Comparison of ENCODE assay signal across 24 cellular contexts in genomic region chr7:39894904-39895303, GRCh38.
"Had no signal": no experiment of that assay in that cellular context is flagged by ENCODE, and none has a peak within 500 bp of the region (broad histone marks: within the 10 kb centered on the region; RNA-seq: fewer than 3 reads in every experiment).

No MANE protein-coding gene starts in this region.

- H3K9me3 Mint-ChIP-seq: activated CD4-positive, alpha-beta memory T cell treated with anti-CD3 and anti-CD28 coated beads for 36 hours; activated naive CD4-positive, alpha-beta T cell treated with anti-CD3 and anti-CD28 coated beads for 36 hours; activated naive CD8-positive, alpha-beta T cell treated with anti-CD3 and anti-CD28 coated beads, Interleukin-2, amount 50 U/mL, for 24 hours; activated T-helper 2 cell treated with anti-CD3 and anti-CD28 coated beads, Interferon-gamma antibody, Interleukin-2, Interleukin-4, amounts not matched to agents 10 μg/mL and 5 μg/mL and 100 μg/mL, durations not matched to agents 14 hours and 24 hours and 36 hours; naive B cell; neural progenitor cell; T-helper 1 cell treated with Interleukin-12 subunit alpha and Interleukin-12 subunit beta and Interleukin-4 antibody, amounts not matched to agents 30 μg/mL and 1 μg/mL, for 36 hours had no signal

- H3K27ac ChIP-seq: cardiac muscle cell, heart left ventricle, lower lobe of right lung, neural progenitor cell, ovary, stomach, thoracic aorta, WERI-Rb-1 had no signal

- H3K27me3 ChIP-seq: cardiac muscle cell, neural progenitor cell, ovary had no signal

- DNase-seq: activated CD4-positive, alpha-beta memory T cell treated with anti-CD3 and anti-CD28 coated beads for 36 hours; activated CD4-positive, alpha-beta T cell treated with anti-CD3 and anti-CD28 coated beads for 36 hours; activated CD8-positive, alpha-beta memory T cell treated with anti-CD3 and anti-CD28 coated beads, Interleukin-2, amount 10 ng/mL, durations not matched to agents 7 days and 5 days; activated naive CD4-positive, alpha-beta T cell treated with anti-CD3 and anti-CD28 coated beads for 36 hours; activated naive CD8-positive, alpha-beta T cell treated with anti-CD3 and anti-CD28 coated beads, Interleukin-2, amount 50 U/mL, for 24 hours; activated T-cell treated with anti-CD3 and anti-CD28 coated beads, Interleukin-2, amount 50 U/mL, for 1 hour; aorta; foreskin melanocyte; heart left ventricle; left colon; lower lobe of right lung; midbrain; naive B cell; ovary; stimulated activated CD4-positive, alpha-beta T cell treated with anti-CD3 and anti-CD28 coated beads, Interleukin-12 subunit alpha, Interleukin-12 subunit beta, amount 100 ng/mL, for 4 hours; stimulated activated CD4-positive, alpha-beta T cell treated with anti-CD3 and anti-CD28 coated beads, Interleukin-2, amount 100 ng/mL, for 24 hours; stomach; WERI-Rb-1 had no signal

- H3K27me3 Mint-ChIP-seq: activated naive CD8-positive, alpha-beta T cell treated with anti-CD3 and anti-CD28 coated beads, Interleukin-2, amount 50 U/mL, for 24 hours had no signal

- H3K4me2 ChIP-seq: neural progenitor cell had no signal

- H3K36me3 ChIP-seq: cardiac muscle cell, heart left ventricle, lower lobe of right lung, neural progenitor cell, ovary, stomach, thoracic aorta, WERI-Rb-1 had no signal

- H2AFZ ChIP-seq: neural progenitor cell had no signal

- H3K4me3 Mint-ChIP-seq: activated CD4-positive, alpha-beta memory T cell treated with anti-CD3 and anti-CD28 coated beads for 36 hours; activated CD4-positive, alpha-beta T cell treated with anti-CD3 and anti-CD28 coated beads for 36 hours; activated CD8-positive, alpha-beta memory T cell treated with anti-CD3 and anti-CD28 coated beads, Interleukin-2, amount 10 ng/mL, durations not matched to agents 7 days and 5 days; activated naive CD4-positive, alpha-beta T cell treated with anti-CD3 and anti-CD28 coated beads for 36 hours; activated naive CD8-positive, alpha-beta T cell treated with anti-CD3 and anti-CD28 coated beads, Interleukin-2, amount 50 U/mL, for 24 hours; naive B cell; neural progenitor cell; T-helper 1 cell treated with Interleukin-12 subunit alpha and Interleukin-12 subunit beta and Interleukin-4 antibody, amounts not matched to agents 30 μg/mL and 1 μg/mL, for 36 hours had no signal

- H3K9me3 ChIP-seq: heart left ventricle, lower lobe of right lung, ovary, stomach, thoracic aorta had no signal

- H3K4me1 Mint-ChIP-seq: activated CD4-positive, alpha-beta T cell treated with anti-CD3 and anti-CD28 coated beads for 36 hours; activated CD8-positive, alpha-beta memory T cell treated with anti-CD3 and anti-CD28 coated beads, Interleukin-2, amount 10 ng/mL, durations not matched to agents 7 days and 5 days; activated naive CD8-positive, alpha-beta T cell treated with anti-CD3 and anti-CD28 coated beads, Interleukin-2, amount 50 U/mL, for 24 hours; neural progenitor cell had no signal

- ATAC-seq: activated CD4-positive, alpha-beta T cell treated with anti-CD3 and anti-CD28 coated beads for 36 hours; activated CD8-positive, alpha-beta memory T cell treated with anti-CD3 and anti-CD28 coated beads, Interleukin-2, amount 10 ng/mL, durations not matched to agents 7 days and 5 days; activated naive CD8-positive, alpha-beta T cell treated with anti-CD3 and anti-CD28 coated beads, Interleukin-2, amount 50 U/mL, for 24 hours; esophagus mucosa; heart left ventricle; left colon; lower lobe of right lung had no signal

- H3K4me3 ChIP-seq: cardiac muscle cell, heart left ventricle, lower lobe of right lung, neural progenitor cell, ovary, stomach, thoracic aorta had no signal

- H3K27ac Mint-ChIP-seq: activated CD4-positive, alpha-beta memory T cell treated with anti-CD3 and anti-CD28 coated beads for 36 hours; activated CD4-positive, alpha-beta T cell treated with anti-CD3 and anti-CD28 coated beads for 36 hours; activated CD8-positive, alpha-beta memory T cell treated with anti-CD3 and anti-CD28 coated beads, Interleukin-2, amount 10 ng/mL, durations not matched to agents 7 days and 5 days; activated naive CD4-positive, alpha-beta T cell treated with anti-CD3 and anti-CD28 coated beads for 36 hours; activated naive CD8-positive, alpha-beta T cell treated with anti-CD3 and anti-CD28 coated beads, Interleukin-2, amount 50 U/mL, for 24 hours; activated T-helper 2 cell treated with anti-CD3 and anti-CD28 coated beads, Interferon-gamma antibody, Interleukin-2, Interleukin-4, amounts not matched to agents 10 μg/mL and 5 μg/mL and 100 μg/mL, durations not matched to agents 14 hours and 24 hours and 36 hours; neural progenitor cell; T-helper 1 cell treated with Interleukin-12 subunit alpha and Interleukin-12 subunit beta and Interleukin-4 antibody, amounts not matched to agents 30 μg/mL and 1 μg/mL, for 36 hours had no signal

- H3K36me3 Mint-ChIP-seq: activated CD4-positive, alpha-beta memory T cell treated with anti-CD3 and anti-CD28 coated beads for 36 hours; activated CD8-positive, alpha-beta memory T cell treated with anti-CD3 and anti-CD28 coated beads, Interleukin-2, amount 10 ng/mL, durations not matched to agents 7 days and 5 days; naive B cell; neural progenitor cell had no signal

- H3K9ac ChIP-seq: neural progenitor cell had no signal

- H3K4me1 ChIP-seq: lower lobe of right lung, neural progenitor cell had no signal
